ENCODE assay signal across 21 cellular contexts in the genomic region with DNA sequence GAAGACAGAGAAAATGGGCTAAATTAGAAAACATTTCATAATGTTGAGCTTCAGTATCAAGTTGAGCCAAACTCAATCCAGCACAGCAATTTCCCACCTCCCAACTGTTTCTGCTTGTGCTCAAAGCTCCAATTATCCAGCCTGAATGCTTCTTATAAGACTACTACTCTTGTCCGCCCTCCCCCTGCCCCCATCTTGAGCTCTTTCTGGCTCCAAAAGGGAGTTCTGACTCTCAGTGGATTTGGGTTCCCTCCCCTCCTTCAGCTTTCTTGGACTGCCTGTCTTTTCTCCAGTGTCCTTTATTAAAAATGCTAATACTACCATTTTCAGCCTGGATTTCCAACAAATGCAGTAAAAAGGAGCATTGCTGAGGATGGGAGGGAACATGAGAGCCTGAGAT.
A peak's percentile ranks its signal among the peaks of the same experiment; 100 is the strongest.
DNase-seq lines count a peak whose midpoint lies in the region; ATAC-seq and TF ChIP-seq lines count a peak whose summit lies in the region.
"Had no signal": no experiment of that assay in that cellular context is flagged by ENCODE, and none has a peak within 500 bp of the region (broad histone marks: within the 10 kb centered on the region; RNA-seq: fewer than 3 reads in every experiment).

No MANE protein-coding gene starts in this region.

- no peaks in the 10 kb centered on the region for H3K9me3 Mint-ChIP-seq in mesothelial cell of epicardium
- H3K9me3 Mint-ChIP-seq: CD4-positive, alpha-beta T cell had no signal

- H3K27me3 Mint-ChIP-seq in mesothelial cell of epicardium (ENCODE audit: low read depth) = peaks cover 34% of the 10 kb centered on the region
- H3K27me3 Mint-ChIP-seq: CD4-positive, alpha-beta T cell had no signal

- H3K27me3 ChIP-seq in gastroesophageal sphincter = no peaks in the 10 kb centered on the region
- H3K27me3 ChIP-seq: BE2C, MG63 had no signal

- 40% methylated on average over 1 of the region's 1 CpG; no CpG with 5 or more reads in 1 of the 2 donors for WGBS in gastroesophageal sphincter (ENCODE audit: low coverage in 1 of 2), 2 donors

- no peaks in the 10 kb centered on the region for H3K36me3 Mint-ChIP-seq in mesothelial cell of epicardium

- H3K4me3 Mint-ChIP-seq in mesothelial cell of epicardium = no peak overlapping the region
- H3K4me3 Mint-ChIP-seq: CD4-positive, alpha-beta T cell had no signal

- TF ChIP-seq EP300 in gastroesophageal sphincter (IDR thresholded peaks at IDR 0.05) = no peak

- H3K36me3 ChIP-seq in gastroesophageal sphincter = no peaks in the 10 kb centered on the region
- no peaks in the 10 kb centered on the region for H3K36me3 ChIP-seq in mucosa of descending colon (ENCODE audit: low read depth)
- H3K36me3 ChIP-seq: BE2C, MG63 had no signal

- H3K9me3 ChIP-seq in gastroesophageal sphincter (no peaks in the 10 kb centered on the region), mucosa of descending colon (no peaks in the 10 kb centered on the region)
- H3K9me3 ChIP-seq: BE2C had no signal

- peak; percentile 27 for DNase-seq in NCI-H82 (lab: John Stamatoyannopoulos, UW)
- no peak for DNase-seq in NCI-H82 treated with DMSO at 0.1 percent for 48 hours (lab: John Stamatoyannopoulos, UW; ENCODE audit: unreplicated experiment)
- DNase-seq in globus pallidus (ENCODE audit: low spot score) = peak; percentile 70
- DNase-seq in mesothelial cell of epicardium (ENCODE audit: low spot score in 2 of 2, unreplicated experiment in 2 of 2) = no peak
- DNase-seq in putamen (ENCODE audit: low spot score) = peak; percentile 57
- no peak for DNase-seq in central memory CD4-positive, alpha-beta T cell
- no peak for DNase-seq in mucosa of descending colon
- DNase-seq: BE2C; Calu3; CD4-positive, alpha-beta T cell; DMS53; H7; MG63; NCI-H1092 treated with DMSO at 0.1 percent for 48 hours; NCI-H2081 treated with DMSO at 0.1 percent for 48 hours; NCI-H345; NCI-H526 treated with DMSO at 0.1 percent for 48 hours had no signal

- H3K27ac ChIP-seq in gastroesophageal sphincter = no peak overlapping the region
- H3K27ac ChIP-seq: 22Rv1, RWPE1 had no signal

- peaks cover 17% of the 10 kb centered on the region for H3K4me1 Mint-ChIP-seq in mesothelial cell of epicardium

- no peak overlapping the region for H3K4me3 ChIP-seq in gastroesophageal sphincter
- H3K4me3 ChIP-seq in mucosa of descending colon = no peak overlapping the region
- H3K4me3 ChIP-seq: MG63 had no signal

- peak overlapping the region; percentile 52 for H3K27ac Mint-ChIP-seq in mesothelial cell of epicardium
- H3K27ac Mint-ChIP-seq: CD4-positive, alpha-beta T cell had no signal

- H3K4me1 ChIP-seq in gastroesophageal sphincter = no peaks in the 10 kb centered on the region
- no peaks in the 10 kb centered on the region for H3K4me1 ChIP-seq in mucosa of descending colon (ENCODE audit: low read depth)
- H3K4me1 ChIP-seq: BE2C had no signal

- TF ChIP-seq POLR2A in gastroesophageal sphincter (IDR thresholded peaks at IDR 0.05) = no peak

- TF ChIP-seq CTCF in mesothelial cell of epicardium (IDR thresholded peaks at IDR 0.05; ENCODE audit: unreplicated experiment) = no peak
- no peak for TF ChIP-seq CTCF in gastroesophageal sphincter (IDR thresholded peaks at IDR 0.05)
- no peak for TF ChIP-seq CTCF in mucosa of descending colon (IDR thresholded peaks at IDR 0.05)

- no peak for ATAC-seq in gastroesophageal sphincter
- no peak for ATAC-seq in mucosa of descending colon
- ATAC-seq: PC-3 had no signal

- intact Hi-C loops in mucosa of descending colon (cut with DNase I, micrococcal nuclease) = no loop called here

Comparison
In these comparisons a context has a peak if more than half of its experiments do, and no peak if none do; other contexts are left out.
1. DNase-seq: peak in NCI-H82 (single experiment), globus pallidus (single experiment) and putamen (single experiment); none in NCI-H82 treated with DMSO at 0.1 percent for 48 hours (single experiment), mesothelial cell of epicardium (0 of 2), central memory CD4-positive, alpha-beta T cell (single experiment) and mucosa of descending colon (0 of 3).